Comparison of ENCODE assay signal across 1 cellular context in the genomic region with DNA sequence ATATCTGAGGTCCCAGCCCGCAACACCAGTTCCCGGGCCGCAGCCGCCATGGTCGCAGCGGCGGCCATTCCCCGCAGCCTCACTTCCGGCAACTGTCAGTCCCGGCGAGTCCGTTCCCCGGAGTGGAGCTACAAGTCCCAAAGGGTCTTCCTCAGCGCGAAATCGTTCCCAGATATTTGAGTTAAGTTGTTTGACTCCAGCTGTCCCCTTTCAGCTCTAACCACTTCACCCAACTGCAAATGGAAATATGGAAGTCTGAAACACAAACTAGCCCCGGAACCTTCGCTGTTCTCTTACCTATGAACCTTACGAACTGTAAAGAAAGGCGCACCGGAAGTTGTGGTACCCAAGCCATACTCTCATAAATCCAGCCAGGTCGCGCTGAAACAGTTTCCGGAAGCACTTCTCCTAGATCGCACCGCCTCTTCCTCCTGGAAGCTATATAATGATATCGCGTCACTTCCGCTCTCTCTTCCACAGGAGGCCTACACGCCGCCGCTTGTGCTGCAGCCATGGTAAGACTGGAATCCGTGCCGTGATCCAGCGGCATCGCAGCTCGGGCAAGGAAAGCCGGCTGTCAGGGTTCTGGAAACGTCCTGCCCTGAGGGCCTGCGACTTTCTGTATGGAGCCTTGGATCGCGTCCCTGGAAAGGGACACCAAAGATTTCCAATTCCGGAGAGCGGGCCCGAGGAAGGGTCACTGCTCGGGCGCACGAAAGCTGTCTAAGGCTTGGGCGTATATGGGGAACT.
A peak's percentile ranks its signal among the peaks of the same experiment; 100 is the strongest.
TF ChIP-seq lines count a peak whose summit lies in the region.

A gene (plus strand): TSS at position 468 of the 750 bp plus-strand sequence. CDS start 45 bp downstream, at position 513.
A gene with protein sequence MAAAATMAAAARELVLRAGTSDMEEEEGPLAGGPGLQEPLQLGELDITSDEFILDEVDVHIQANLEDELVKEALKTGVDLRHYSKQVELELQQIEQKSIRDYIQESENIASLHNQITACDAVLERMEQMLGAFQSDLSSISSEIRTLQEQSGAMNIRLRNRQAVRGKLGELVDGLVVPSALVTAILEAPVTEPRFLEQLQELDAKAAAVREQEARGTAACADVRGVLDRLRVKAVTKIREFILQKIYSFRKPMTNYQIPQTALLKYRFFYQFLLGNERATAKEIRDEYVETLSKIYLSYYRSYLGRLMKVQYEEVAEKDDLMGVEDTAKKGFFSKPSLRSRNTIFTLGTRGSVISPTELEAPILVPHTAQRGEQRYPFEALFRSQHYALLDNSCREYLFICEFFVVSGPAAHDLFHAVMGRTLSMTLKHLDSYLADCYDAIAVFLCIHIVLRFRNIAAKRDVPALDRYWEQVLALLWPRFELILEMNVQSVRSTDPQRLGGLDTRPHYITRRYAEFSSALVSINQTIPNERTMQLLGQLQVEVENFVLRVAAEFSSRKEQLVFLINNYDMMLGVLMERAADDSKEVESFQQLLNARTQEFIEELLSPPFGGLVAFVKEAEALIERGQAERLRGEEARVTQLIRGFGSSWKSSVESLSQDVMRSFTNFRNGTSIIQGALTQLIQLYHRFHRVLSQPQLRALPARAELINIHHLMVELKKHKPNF (minus strand): TSS at position 269 of the 750 bp plus-strand sequence. CDS start 201 bp downstream, at position 68.

TF ChIP-seq in K562, 482 proteins besides CTCF, POLR2A, EP300 and RAD21 (continued from another document and continues in another):
- TF ChIP-seq C11orf30 (IDR thresholded peaks at IDR 0.05; ENCODE audit: low read depth) (peak; percentile 99), SMAD2 (IDR thresholded peaks at IDR 0.05; ENCODE audit: low read depth, low read length) (no peak), POLR3G (IDR thresholded peaks at IDR 0.05; ENCODE audit: extremely low read depth, insufficient read length, insufficient replicate concordance) (no peak), HDGF (IDR thresholded peaks at IDR 0.05) (no peak), BMI1 (IDR thresholded peaks at IDR 0.05; ENCODE audit: low read length) (no peak), RBFOX2 (IDR thresholded peaks at IDR 0.05; ENCODE audit: low read depth, low read length) (peak; percentile 99), ZKSCAN8 (CRISPR knock-in tag; IDR thresholded peaks at IDR 0.05) (no peak), MYNN (IDR thresholded peaks at IDR 0.05) (peak; percentile 32; the same call in 1 of the 2 replicates), MYNN (CRISPR knock-in tag; IDR thresholded peaks at IDR 0.05) (no peak), NFRKB (IDR thresholded peaks at IDR 0.05; ENCODE audit: low read depth) (peak; percentile 100), MECOM (CRISPR knock-in tag; IDR thresholded peaks at IDR 0.05) (peak; percentile 71), NR2C1 (IDR thresholded peaks at IDR 0.05) (peak; percentile 97), NR2C1 (tag; IDR thresholded peaks at IDR 0.05) (peak; percentile 98), PHTF2 (CRISPR knock-in tag; IDR thresholded peaks at IDR 0.05) (no peak), DIDO1 (tag; IDR thresholded peaks at IDR 0.05; ENCODE audit: low read depth) (peak; percentile 93), RBM22 (IDR thresholded peaks at IDR 0.05; ENCODE audit: low read depth, low read length, poor library complexity, severe bottlenecking) (peak; percentile 46), ZNF23 (CRISPR knock-in tag; IDR thresholded peaks at IDR 0.05) (peak; percentile 41; the same call in 1 of the 2 replicates), SNIP1 (IDR thresholded peaks at IDR 0.05; ENCODE audit: low read depth) (no peak), ELF1 (tag; IDR thresholded peaks at IDR 0.05) (peak; percentile 96), POLR2B (IDR thresholded peaks at IDR 0.05; ENCODE audit: low read depth, partially characterized antibody) (peak; percentile 100), ZFX (CRISPR knock-in tag; IDR thresholded peaks at IDR 0.05) (peak; percentile 100), ZNF197 (CRISPR knock-in tag; IDR thresholded peaks at IDR 0.05; ENCODE audit: low read depth) (peak; percentile 89), ZEB2 (IDR thresholded peaks at IDR 0.05) (peak; percentile 100), SUPT5H (IDR thresholded peaks at IDR 0.05) (peak; percentile 100), RFX7 (CRISPR knock-in tag; IDR thresholded peaks at IDR 0.05) (no peak), ZNF436 (CRISPR knock-in tag; IDR thresholded peaks at IDR 0.05) (peak; percentile 47; the same call in 1 of the 2 replicates), TSC22D4 (tag; IDR thresholded peaks at IDR 0.05) (no peak), TEAD4 (IDR thresholded peaks at IDR 0.05; ENCODE audit: low read length) (peak; percentile 48; the same call in 1 of the 2 replicates), TEAD4 (CRISPR knock-in tag; IDR thresholded peaks at IDR 0.05; ENCODE audit: borderline replicate concordance) (no peak), ZFP36 (IDR thresholded peaks at IDR 0.05; ENCODE audit: low read depth, low read length, partially characterized antibody) (no peak), SAFB (IDR thresholded peaks at IDR 0.05; ENCODE audit: borderline replicate concordance, low read depth, low read length) (no peak), MAZ (CRISPR knock-in tag; conservative IDR thresholded peaks at IDR 0.05 in 1 of 2, IDR thresholded peaks at IDR 0.05 in 1 of 2) (peak; percentile 61 to 71), RBM17 (IDR thresholded peaks at IDR 0.05; ENCODE audit: borderline replicate concordance, low read depth, low read length) (no peak), ASH1L (IDR thresholded peaks at IDR 0.05; ENCODE audit: borderline replicate concordance, low read depth, partially characterized antibody) (peak; percentile 62), NFIC (IDR thresholded peaks at IDR 0.05) (peak; percentile 73), WHSC1 (IDR thresholded peaks at IDR 0.05; ENCODE audit: low read length) (no peak), RB1 (IDR thresholded peaks at IDR 0.05; ENCODE audit: low read depth) (peak; percentile 67), ZNF239 (CRISPR knock-in tag; IDR thresholded peaks at IDR 0.05) (no peak; the same call in 1 of the 2 replicates), SREBF2 (CRISPR knock-in tag; IDR thresholded peaks at IDR 0.05) (peak; percentile 94), BACH1 (tag; IDR thresholded peaks at IDR 0.05) (peak; percentile 84; the same call in 1 of the 2 replicates), ZNF785 (CRISPR knock-in tag; IDR thresholded peaks at IDR 0.05) (no peak; the same call in 1 of the 2 replicates), ZNF263 (CRISPR knock-in tag; IDR thresholded peaks at IDR 0.05; ENCODE audit: borderline replicate concordance) (peak; percentile 62; the same call in 1 of the 2 replicates), PPARD (CRISPR knock-in tag; IDR thresholded peaks at IDR 0.05) (no peak), JUNB (CRISPR knock-in tag; conservative IDR thresholded peaks at IDR 0.05) (no peak), MCM2 (IDR thresholded peaks at IDR 0.05; ENCODE audit: low read depth) (no peak), DMBX1 (CRISPR knock-in tag; IDR thresholded peaks at IDR 0.05; ENCODE audit: borderline replicate concordance) (peak; percentile 75), FOXK1 (CRISPR knock-in tag; IDR thresholded peaks at IDR 0.05; ENCODE audit: borderline replicate concordance) (peak; percentile 88; the same call in 1 of the 2 replicates), BHLHE40 (IDR thresholded peaks at IDR 0.05; ENCODE audit: low read length) (0 out of 2 replicates have a peak, but pooled peaks have one; percentile 11), IFI16 (CRISPR knock-in tag; IDR thresholded peaks at IDR 0.05) (0 out of 2 replicates have a peak, but pooled peaks have one; percentile 20), TAF7 (tag; IDR thresholded peaks at IDR 0.05) (peak; percentile 99)
- TF ChIP-seq, protein P1, sequence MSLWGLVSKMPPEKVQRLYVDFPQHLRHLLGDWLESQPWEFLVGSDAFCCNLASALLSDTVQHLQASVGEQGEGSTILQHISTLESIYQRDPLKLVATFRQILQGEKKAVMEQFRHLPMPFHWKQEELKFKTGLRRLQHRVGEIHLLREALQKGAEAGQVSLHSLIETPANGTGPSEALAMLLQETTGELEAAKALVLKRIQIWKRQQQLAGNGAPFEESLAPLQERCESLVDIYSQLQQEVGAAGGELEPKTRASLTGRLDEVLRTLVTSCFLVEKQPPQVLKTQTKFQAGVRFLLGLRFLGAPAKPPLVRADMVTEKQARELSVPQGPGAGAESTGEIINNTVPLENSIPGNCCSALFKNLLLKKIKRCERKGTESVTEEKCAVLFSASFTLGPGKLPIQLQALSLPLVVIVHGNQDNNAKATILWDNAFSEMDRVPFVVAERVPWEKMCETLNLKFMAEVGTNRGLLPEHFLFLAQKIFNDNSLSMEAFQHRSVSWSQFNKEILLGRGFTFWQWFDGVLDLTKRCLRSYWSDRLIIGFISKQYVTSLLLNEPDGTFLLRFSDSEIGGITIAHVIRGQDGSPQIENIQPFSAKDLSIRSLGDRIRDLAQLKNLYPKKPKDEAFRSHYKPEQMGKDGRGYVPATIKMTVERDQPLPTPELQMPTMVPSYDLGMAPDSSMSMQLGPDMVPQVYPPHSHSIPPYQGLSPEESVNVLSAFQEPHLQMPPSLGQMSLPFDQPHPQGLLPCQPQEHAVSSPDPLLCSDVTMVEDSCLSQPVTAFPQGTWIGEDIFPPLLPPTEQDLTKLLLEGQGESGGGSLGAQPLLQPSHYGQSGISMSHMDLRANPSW (CRISPR knock-in tag; IDR thresholded peaks at IDR 0.05): peak; percentile 95
- TF ChIP-seq, protein P2, sequence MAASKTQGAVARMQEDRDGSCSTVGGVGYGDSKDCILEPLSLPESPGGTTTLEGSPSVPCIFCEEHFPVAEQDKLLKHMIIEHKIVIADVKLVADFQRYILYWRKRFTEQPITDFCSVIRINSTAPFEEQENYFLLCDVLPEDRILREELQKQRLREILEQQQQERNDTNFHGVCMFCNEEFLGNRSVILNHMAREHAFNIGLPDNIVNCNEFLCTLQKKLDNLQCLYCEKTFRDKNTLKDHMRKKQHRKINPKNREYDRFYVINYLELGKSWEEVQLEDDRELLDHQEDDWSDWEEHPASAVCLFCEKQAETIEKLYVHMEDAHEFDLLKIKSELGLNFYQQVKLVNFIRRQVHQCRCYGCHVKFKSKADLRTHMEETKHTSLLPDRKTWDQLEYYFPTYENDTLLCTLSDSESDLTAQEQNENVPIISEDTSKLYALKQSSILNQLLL (CRISPR knock-in tag; IDR thresholded peaks at IDR 0.05; ENCODE audit: borderline replicate concordance): no peak
- TF ChIP-seq, protein P3, sequence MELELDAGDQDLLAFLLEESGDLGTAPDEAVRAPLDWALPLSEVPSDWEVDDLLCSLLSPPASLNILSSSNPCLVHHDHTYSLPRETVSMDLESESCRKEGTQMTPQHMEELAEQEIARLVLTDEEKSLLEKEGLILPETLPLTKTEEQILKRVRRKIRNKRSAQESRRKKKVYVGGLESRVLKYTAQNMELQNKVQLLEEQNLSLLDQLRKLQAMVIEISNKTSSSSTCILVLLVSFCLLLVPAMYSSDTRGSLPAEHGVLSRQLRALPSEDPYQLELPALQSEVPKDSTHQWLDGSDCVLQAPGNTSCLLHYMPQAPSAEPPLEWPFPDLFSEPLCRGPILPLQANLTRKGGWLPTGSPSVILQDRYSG (tag; conservative IDR thresholded peaks at IDR 0.05; ENCODE audit: low read depth): 0 out of 2 replicates have a peak, but pooled peaks have one; percentile 68
- TF ChIP-seq, protein P4, sequence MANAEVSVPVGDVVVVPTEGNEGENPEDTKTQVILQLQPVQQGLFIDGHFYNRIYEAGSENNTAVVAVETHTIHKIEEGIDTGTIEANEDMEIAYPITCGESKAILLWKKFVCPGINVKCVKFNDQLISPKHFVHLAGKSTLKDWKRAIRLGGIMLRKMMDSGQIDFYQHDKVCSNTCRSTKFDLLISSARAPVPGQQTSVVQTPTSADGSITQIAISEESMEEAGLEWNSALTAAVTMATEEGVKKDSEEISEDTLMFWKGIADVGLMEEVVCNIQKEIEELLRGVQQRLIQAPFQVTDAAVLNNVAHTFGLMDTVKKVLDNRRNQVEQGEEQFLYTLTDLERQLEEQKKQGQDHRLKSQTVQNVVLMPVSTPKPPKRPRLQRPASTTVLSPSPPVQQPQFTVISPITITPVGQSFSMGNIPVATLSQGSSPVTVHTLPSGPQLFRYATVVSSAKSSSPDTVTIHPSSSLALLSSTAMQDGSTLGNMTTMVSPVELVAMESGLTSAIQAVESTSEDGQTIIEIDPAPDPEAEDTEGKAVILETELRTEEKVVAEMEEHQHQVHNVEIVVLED (CRISPR knock-in tag; IDR thresholded peaks at IDR 0.05): peak; percentile 47
- TF ChIP-seq, protein P5, sequence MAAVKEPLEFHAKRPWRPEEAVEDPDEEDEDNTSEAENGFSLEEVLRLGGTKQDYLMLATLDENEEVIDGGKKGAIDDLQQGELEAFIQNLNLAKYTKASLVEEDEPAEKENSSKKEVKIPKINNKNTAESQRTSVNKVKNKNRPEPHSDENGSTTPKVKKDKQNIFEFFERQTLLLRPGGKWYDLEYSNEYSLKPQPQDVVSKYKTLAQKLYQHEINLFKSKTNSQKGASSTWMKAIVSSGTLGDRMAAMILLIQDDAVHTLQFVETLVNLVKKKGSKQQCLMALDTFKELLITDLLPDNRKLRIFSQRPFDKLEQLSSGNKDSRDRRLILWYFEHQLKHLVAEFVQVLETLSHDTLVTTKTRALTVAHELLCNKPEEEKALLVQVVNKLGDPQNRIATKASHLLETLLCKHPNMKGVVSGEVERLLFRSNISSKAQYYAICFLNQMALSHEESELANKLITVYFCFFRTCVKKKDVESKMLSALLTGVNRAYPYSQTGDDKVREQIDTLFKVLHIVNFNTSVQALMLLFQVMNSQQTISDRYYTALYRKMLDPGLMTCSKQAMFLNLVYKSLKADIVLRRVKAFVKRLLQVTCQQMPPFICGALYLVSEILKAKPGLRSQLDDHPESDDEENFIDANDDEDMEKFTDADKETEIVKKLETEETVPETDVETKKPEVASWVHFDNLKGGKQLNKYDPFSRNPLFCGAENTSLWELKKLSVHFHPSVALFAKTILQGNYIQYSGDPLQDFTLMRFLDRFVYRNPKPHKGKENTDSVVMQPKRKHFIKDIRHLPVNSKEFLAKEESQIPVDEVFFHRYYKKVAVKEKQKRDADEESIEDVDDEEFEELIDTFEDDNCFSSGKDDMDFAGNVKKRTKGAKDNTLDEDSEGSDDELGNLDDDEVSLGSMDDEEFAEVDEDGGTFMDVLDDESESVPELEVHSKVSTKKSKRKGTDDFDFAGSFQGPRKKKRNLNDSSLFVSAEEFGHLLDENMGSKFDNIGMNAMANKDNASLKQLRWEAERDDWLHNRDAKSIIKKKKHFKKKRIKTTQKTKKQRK (IDR thresholded peaks at IDR 0.05; ENCODE audit: borderline replicate concordance, low read depth, low read length): no peak
- TF ChIP-seq, protein P6, sequence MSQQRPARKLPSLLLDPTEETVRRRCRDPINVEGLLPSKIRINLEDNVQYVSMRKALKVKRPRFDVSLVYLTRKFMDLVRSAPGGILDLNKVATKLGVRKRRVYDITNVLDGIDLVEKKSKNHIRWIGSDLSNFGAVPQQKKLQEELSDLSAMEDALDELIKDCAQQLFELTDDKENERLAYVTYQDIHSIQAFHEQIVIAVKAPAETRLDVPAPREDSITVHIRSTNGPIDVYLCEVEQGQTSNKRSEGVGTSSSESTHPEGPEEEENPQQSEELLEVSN (IDR thresholded peaks at IDR 0.05; ENCODE audit: borderline replicate concordance in 1 of 2, extremely low read depth in 1 of 2, insufficient read depth in 1 of 2, insufficient read length in 1 of 2, low read depth in 1 of 2, low read length in 1 of 2, poor library complexity in 1 of 2, severe bottlenecking in 1 of 2): peak in 1 of 2 experiments; percentile 23
- TF ChIP-seq, protein P7, sequence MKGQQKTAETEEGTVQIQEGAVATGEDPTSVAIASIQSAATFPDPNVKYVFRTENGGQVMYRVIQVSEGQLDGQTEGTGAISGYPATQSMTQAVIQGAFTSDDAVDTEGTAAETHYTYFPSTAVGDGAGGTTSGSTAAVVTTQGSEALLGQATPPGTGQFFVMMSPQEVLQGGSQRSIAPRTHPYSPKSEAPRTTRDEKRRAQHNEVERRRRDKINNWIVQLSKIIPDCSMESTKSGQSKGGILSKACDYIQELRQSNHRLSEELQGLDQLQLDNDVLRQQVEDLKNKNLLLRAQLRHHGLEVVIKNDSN (CRISPR knock-in tag; IDR thresholded peaks at IDR 0.05): no peak
